Comparison of ENCODE assay signal across 11 cellular contexts in the genomic region with DNA sequence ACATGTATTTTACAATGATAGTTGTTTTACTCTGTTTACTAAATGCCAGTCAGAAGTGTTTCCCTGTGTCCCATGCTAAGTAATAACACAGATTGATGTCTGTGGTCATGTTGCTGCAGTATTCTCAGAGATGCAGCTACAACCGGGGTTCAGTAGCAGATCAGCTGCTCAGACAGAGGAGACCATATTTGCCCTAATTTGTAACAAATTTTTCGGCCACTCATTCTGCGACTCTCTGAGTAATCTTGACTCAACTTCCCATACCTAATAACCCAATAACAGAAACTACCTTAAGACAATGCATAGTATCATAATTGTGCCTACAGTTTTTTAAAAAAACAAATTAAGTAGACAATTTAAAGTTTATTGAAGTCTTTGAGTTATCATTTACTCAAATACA. TPM values are rescaled to one million over a fixed set of nuclear protein-coding genes. Genes with fewer than 3 reads are reported as not detected.
DNase-seq lines count a peak whose midpoint lies in the region; ATAC-seq and TF ChIP-seq lines count a peak whose summit lies in the region.
"Had no signal": no experiment of that assay in that cellular context is flagged by ENCODE, and none has a peak within 500 bp of the region (broad histone marks: within the 10 kb centered on the region; RNA-seq: fewer than 3 reads in every experiment).

No MANE protein-coding gene starts in this region.

- WGBS in spleen, 5 donors: 68 to 84% (median 80%) methylated on average over 3 of the region's 3 CpGs

- no peaks in the 10 kb centered on the region for H3K27me3 ChIP-seq in spleen (replicated peaks in 1 of 7)

- H3K9me3 ChIP-seq in spleen: no peaks in the 10 kb centered on the region

- TF ChIP-seq CTCF in GM12865 (IDR thresholded peaks at IDR 0.05; ENCODE audit: insufficient read depth, low read depth, low read length, missing control alignments) (no peak), spleen (IDR thresholded peaks at IDR 0.05 in 8 of 11, conservative IDR thresholded peaks at IDR 0.05 in 3 of 11) (no peak)

- ATAC-seq in GM18873 (IDR thresholded peaks at IDR 0.05; ENCODE audit: low FRiP score, unreplicated experiment) (peak; percentile 71), HG02623 (IDR thresholded peaks at IDR 0.05; ENCODE audit: unreplicated experiment) (peak; percentile 50), HG03469 (IDR thresholded peaks at IDR 0.05; ENCODE audit: unreplicated experiment) (peak; percentile 59)

- TF ChIP-seq POLR2A in spleen (IDR thresholded peaks at IDR 0.05): no peak

- peaks cover 0 to 43% (median 14%) of the 10 kb centered on the region in 6 donors for H3K4me1 ChIP-seq in spleen

- intact Hi-C loops in spleen (cut with DNase I; ENCODE audit: low total_unique reads): no loop called here

- DNase-seq in GM12865 (ENCODE audit: low read depth): peak; percentile 80
- no peak for DNase-seq in NOMO-1 (lab: John Stamatoyannopoulos, UW; ENCODE audit: unreplicated experiment in 2 of 2)
- DNase-seq in hippocampal formation (lab: John Stamatoyannopoulos, UW): no peak
- DNase-seq in retina: no peak
- DNase-seq in spleen: no peak
- DNase-seq: aorta, islet precursor cell, NCI-H2029 had no signal

- no peaks in the 10 kb centered on the region for H3K36me3 ChIP-seq in spleen

- no peak overlapping the region for H3K4me3 ChIP-seq in GM12865 (ENCODE audit: low read depth, low read length)
- no peak overlapping the region for H3K4me3 ChIP-seq in spleen

- H3K27ac ChIP-seq in spleen: no peak overlapping the region

RNA-seq across cellular contexts. Expression of gene NIBAN1, which starts 32.6 kb away (rescaled TPM):
- 100 to 1,000 TPM in 1 of 7 donors, 10 to 100 TPM in 6; 31.2 to 116 (median 46.3) TPM for total RNA-seq in spleen
- 1 to 10 TPM; 2.3 to 7.8 (median 2.5) TPM for polyA plus RNA-seq in spleen
